Comparison of ENCODE assay signal across 21 cellular contexts in the genomic region with DNA sequence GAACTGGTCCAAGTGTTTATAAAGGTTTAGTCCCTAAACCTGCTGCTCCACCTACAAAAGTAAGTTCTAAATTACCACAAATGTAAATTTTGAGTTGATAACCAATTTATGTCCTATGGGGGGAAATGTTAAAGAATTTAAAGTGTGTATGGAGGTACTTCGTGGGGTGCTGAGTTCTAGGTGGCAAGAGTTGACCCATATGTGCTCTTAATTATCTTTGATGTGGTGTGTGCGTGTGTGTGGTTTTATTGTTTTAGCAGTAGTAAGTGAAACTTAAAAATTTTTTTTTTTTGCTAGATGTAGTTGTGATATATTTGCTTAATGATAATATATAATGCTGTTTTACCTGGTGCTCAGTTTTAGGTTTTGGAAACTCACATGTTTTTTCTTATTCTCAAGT.
A peak's percentile ranks its signal among the peaks of the same experiment; 100 is the strongest.
DNase-seq lines count a peak whose midpoint lies in the region; ATAC-seq and TF ChIP-seq lines count a peak whose summit lies in the region.
"Had no signal": no experiment of that assay in that cellular context is flagged by ENCODE, and none has a peak within 500 bp of the region (broad histone marks: within the 10 kb centered on the region; RNA-seq: fewer than 3 reads in every experiment).

No MANE protein-coding gene starts in this region.

- peaks cover 49% of the 10 kb centered on the region for H3K4me1 Mint-ChIP-seq in activated naive CD4-positive, alpha-beta T cell treated with anti-CD3 and anti-CD28 coated beads, Interleukin-2, amount 50 U/mL, for 24 hours
- peaks cover 39% of the 10 kb centered on the region for H3K4me1 Mint-ChIP-seq in activated naive CD8-positive, alpha-beta T cell treated with anti-CD3 and anti-CD28 coated beads, Interleukin-2, amount 50 U/mL, for 24 hours
- H3K4me1 Mint-ChIP-seq in stimulated activated naive CD8-positive, alpha-beta T cell treated with anti-CD3 and anti-CD28 coated beads, Interleukin-15, Interleukin-2, amounts not matched to agents 100 ng/mL and 50 ng/mL, for 24 hours (ENCODE audit: low read depth), result peaks cover 44% of the 10 kb centered on the region
- H3K4me1 Mint-ChIP-seq in H9, result peaks cover 9% of the 10 kb centered on the region in 2 experiments; a peak in 3 of 4 replicates

- no peak overlapping the region for H3K18ac ChIP-seq in H9 (ENCODE audit: insufficient read length, low read depth, low read length)

- H2BK12ac ChIP-seq in H9 (ENCODE audit: insufficient read length, low read depth, low read length), result no peak overlapping the region

- H3K4me2 ChIP-seq in H9 (ENCODE audit: insufficient read depth, insufficient read length, low read length), result no peak overlapping the region

- no peak overlapping the region for H2BK20ac ChIP-seq in H9 (ENCODE audit: low read depth, low read length, poor library complexity, severe bottlenecking)

- H3K27me3 ChIP-seq in H9 (ENCODE audit: insufficient read depth, low read length), result no peaks in the 10 kb centered on the region
- H3K27me3 ChIP-seq: stomach, tibial nerve had no signal

- no peaks in the 10 kb centered on the region; the same call in 1 of the 2 replicates for H3K79me2 ChIP-seq in H9 (ENCODE audit: insufficient read depth, low read length)

- no peaks in the 10 kb centered on the region for H3K79me1 ChIP-seq in H9 (ENCODE audit: insufficient read depth, low read depth, low read length, poor library complexity, severe bottlenecking)

- DNase-seq in activated naive CD4-positive, alpha-beta T cell treated with Interleukin-2 at 50 U/mL for 16 hours, result no peak
- DNase-seq in Jurkat, Clone E6-1 (ENCODE audit: low read depth, low spot score), result peak; percentile 41
- no peak for DNase-seq in activated naive CD8-positive, alpha-beta T cell treated with anti-CD3 and anti-CD28 coated beads, Interleukin-2, amount 50 U/mL, for 24 hours
- no peak for DNase-seq in H9
- no peak for DNase-seq in GF-D8 (lab: John Stamatoyannopoulos, UW)
- DNase-seq in DMS153 (lab: John Stamatoyannopoulos, UW), result no peak
- DNase-seq: activated effector memory CD4-positive, alpha-beta T cell treated with anti-CD3 and anti-CD28 coated beads, Interleukin-2, amount 50 U/mL, for 16 hours; anterior cingulate cortex; cortex of kidney; GDM1; HFFc6; NCI-H1105; NCI-H1930; NCI-H748 treated with DMSO at 0.1 percent for 48 hours; right cardiac atrium; stimulated activated CD4-positive, alpha-beta T cell treated with anti-CD3 and anti-CD28 coated beads, Interleukin-4, amount 100 ng/mL, for 24 hours; stomach had no signal

- H4K8ac ChIP-seq in H9 (replicated peaks; ENCODE audit: insufficient read length, low read depth, low read length), result no peak overlapping the region

- H3T11ph ChIP-seq in H9 (ENCODE audit: low read length), result no peak overlapping the region

- no peaks in the 10 kb centered on the region for H3K23me2 ChIP-seq in H9 (ENCODE audit: insufficient read length, low read depth, low read length, poor library complexity, severe bottlenecking)

- no peak overlapping the region for H3K4me3 ChIP-seq in Jurkat, Clone E6-1 (ENCODE audit: low read length)
- H3K4me3 ChIP-seq: stomach, tibial nerve had no signal

- H3K27ac Mint-ChIP-seq in activated naive CD4-positive, alpha-beta T cell treated with anti-CD3 and anti-CD28 coated beads, Interleukin-2, amount 50 U/mL, for 24 hours, result peak overlapping the region; percentile 63
- peak overlapping the region; percentile 48 for H3K27ac Mint-ChIP-seq in activated naive CD8-positive, alpha-beta T cell treated with anti-CD3 and anti-CD28 coated beads, Interleukin-2, amount 50 U/mL, for 24 hours
- H3K27ac Mint-ChIP-seq in stimulated activated naive CD8-positive, alpha-beta T cell treated with anti-CD3 and anti-CD28 coated beads, Interleukin-15, Interleukin-2, amounts not matched to agents 100 ng/mL and 50 ng/mL, for 24 hours, result peak overlapping the region; percentile 63
- H3K27ac Mint-ChIP-seq in H9, result peak overlapping the region in 1 of 3 experiments; percentile 31; a peak in 1 of 7 replicates
- H3K27ac Mint-ChIP-seq: HFFc6 had no signal

- no peak overlapping the region for H4K91ac ChIP-seq in H9 (ENCODE audit: insufficient read length, low read depth, low read length)

- no peak overlapping the region for H3K56ac ChIP-seq in H9 (ENCODE audit: insufficient read length, low read depth, low read length)

- H3K23ac ChIP-seq in H9 (ENCODE audit: insufficient read length, low read depth, low read length), result no peak overlapping the region

- peak; percentile 73 for ATAC-seq in activated naive CD8-positive, alpha-beta T cell treated with anti-CD3 and anti-CD28 coated beads, Interleukin-2, amount 50 U/mL, for 24 hours
- ATAC-seq: right cardiac atrium had no signal

- H3K27ac ChIP-seq in H9 (ENCODE audit: insufficient read length, low read depth, low read length), result no peak overlapping the region
- H3K27ac ChIP-seq: C4-2B, stomach, tibial nerve had no signal

- no peak overlapping the region for H2BK5ac ChIP-seq in H9 (ENCODE audit: insufficient read length, low read length)

- no peak overlapping the region for H2AK5ac ChIP-seq in H9 (ENCODE audit: insufficient read length, low read length)

- no peak overlapping the region for H3K4me3 Mint-ChIP-seq in activated naive CD4-positive, alpha-beta T cell treated with anti-CD3 and anti-CD28 coated beads, Interleukin-2, amount 50 U/mL, for 24 hours
- no peak overlapping the region for H3K4me3 Mint-ChIP-seq in activated naive CD8-positive, alpha-beta T cell treated with anti-CD3 and anti-CD28 coated beads, Interleukin-2, amount 50 U/mL, for 24 hours
- H3K4me3 Mint-ChIP-seq in stimulated activated naive CD8-positive, alpha-beta T cell treated with anti-CD3 and anti-CD28 coated beads, Interleukin-15, Interleukin-2, amounts not matched to agents 100 ng/mL and 50 ng/mL, for 24 hours, result peak overlapping the region; percentile 21
- H3K4me3 Mint-ChIP-seq in H9, result no peak overlapping the region
- H3K4me3 Mint-ChIP-seq: HFFc6 had no signal

- H3K27me3 Mint-ChIP-seq in activated naive CD4-positive, alpha-beta T cell treated with anti-CD3 and anti-CD28 coated beads, Interleukin-2, amount 50 U/mL, for 24 hours, result no peaks in the 10 kb centered on the region
- H3K27me3 Mint-ChIP-seq in activated naive CD8-positive, alpha-beta T cell treated with anti-CD3 and anti-CD28 coated beads, Interleukin-2, amount 50 U/mL, for 24 hours, result no peaks in the 10 kb centered on the region
- no peaks in the 10 kb centered on the region for H3K27me3 Mint-ChIP-seq in stimulated activated naive CD8-positive, alpha-beta T cell treated with anti-CD3 and anti-CD28 coated beads, Interleukin-15, Interleukin-2, amounts not matched to agents 100 ng/mL and 50 ng/mL, for 24 hours
- no peaks in the 10 kb centered on the region for H3K27me3 Mint-ChIP-seq in H9 (ENCODE audit: low read depth)

- H3K4me1 ChIP-seq in H9 (ENCODE audit: insufficient read depth, low read length), result no peaks in the 10 kb centered on the region
- H3K4me1 ChIP-seq: tibial nerve had no signal

- H3K9me3 Mint-ChIP-seq in activated naive CD4-positive, alpha-beta T cell treated with anti-CD3 and anti-CD28 coated beads, Interleukin-2, amount 50 U/mL, for 24 hours, result no peaks in the 10 kb centered on the region
- H3K9me3 Mint-ChIP-seq in activated naive CD8-positive, alpha-beta T cell treated with anti-CD3 and anti-CD28 coated beads, Interleukin-2, amount 50 U/mL, for 24 hours, result no peaks in the 10 kb centered on the region
- H3K9me3 Mint-ChIP-seq in stimulated activated naive CD8-positive, alpha-beta T cell treated with anti-CD3 and anti-CD28 coated beads, Interleukin-15, Interleukin-2, amounts not matched to agents 100 ng/mL and 50 ng/mL, for 24 hours, result no peaks in the 10 kb centered on the region
- H3K9me3 Mint-ChIP-seq in H9, result no peaks in the 10 kb centered on the region; a peak in 1 of 5 replicates
- H3K9me3 Mint-ChIP-seq: HFFc6 had no signal

- no peak overlapping the region for H3K4ac ChIP-seq in H9 (ENCODE audit: low read depth, low read length)

- H2AFZ ChIP-seq in H9 (ENCODE audit: low read length), result no peak overlapping the region

- no peak overlapping the region for H3K9ac ChIP-seq in H9 (ENCODE audit: extremely low read depth, insufficient read length, low read length)

- H3K36me3 Mint-ChIP-seq in activated naive CD4-positive, alpha-beta T cell treated with anti-CD3 and anti-CD28 coated beads, Interleukin-2, amount 50 U/mL, for 24 hours, result peaks cover 31% of the 10 kb centered on the region
- peaks cover 59% of the 10 kb centered on the region for H3K36me3 Mint-ChIP-seq in activated naive CD8-positive, alpha-beta T cell treated with anti-CD3 and anti-CD28 coated beads, Interleukin-2, amount 50 U/mL, for 24 hours (ENCODE audit: low read depth)
- H3K36me3 Mint-ChIP-seq in stimulated activated naive CD8-positive, alpha-beta T cell treated with anti-CD3 and anti-CD28 coated beads, Interleukin-15, Interleukin-2, amounts not matched to agents 100 ng/mL and 50 ng/mL, for 24 hours (ENCODE audit: low read depth), result peaks cover 69% of the 10 kb centered on the region
- peaks cover 41 to 65% (median 61%) of the 10 kb centered on the region in 3 experiments for H3K36me3 Mint-ChIP-seq in H9 (ENCODE audit: insufficient read depth in 1 of 3, low read depth in 3 of 3)

- no peak overlapping the region for H2BK120ac ChIP-seq in H9 (ENCODE audit: low read depth, low read length, poor library complexity, severe bottlenecking)

- H4K20me1 ChIP-seq in H9 (ENCODE audit: control insufficient read depth, insufficient read depth, insufficient read length), result no peaks in the 10 kb centered on the region

- H3K14ac ChIP-seq in H9 (ENCODE audit: insufficient read depth, low read length), result no peak overlapping the region

- 100% methylated on average over 1 of the region's 2 CpGs for WGBS in H9 (ENCODE audit: extremely low coverage, insufficient read length, low lambda C conversion rate)

- no peak for TF ChIP-seq CTCF in H9 (conservative IDR thresholded peaks at IDR 0.05)

- no peak overlapping the region for H4K5ac ChIP-seq in H9 (ENCODE audit: insufficient read length, low read depth, low read length)

- no peaks in the 10 kb centered on the region for H3K9me3 ChIP-seq in H9 (ENCODE audit: control insufficient read depth, low read depth, low read length)
- H3K9me3 ChIP-seq: stomach, tibial nerve had no signal

- no peak overlapping the region for H2BK15ac ChIP-seq in H9 (ENCODE audit: low read depth, low read length)
